Comparison of ENCODE assay signal across 1 cellular context in genomic region chr2:132974477-132975050, GRCh38.
TF ChIP-seq lines count a peak whose summit lies in the region.

No MANE protein-coding gene starts in this region.

TF ChIP-seq in GM23338, 12 proteins besides CTCF, POLR2A, EP300 and RAD21:
- TF ChIP-seq, protein P1, sequence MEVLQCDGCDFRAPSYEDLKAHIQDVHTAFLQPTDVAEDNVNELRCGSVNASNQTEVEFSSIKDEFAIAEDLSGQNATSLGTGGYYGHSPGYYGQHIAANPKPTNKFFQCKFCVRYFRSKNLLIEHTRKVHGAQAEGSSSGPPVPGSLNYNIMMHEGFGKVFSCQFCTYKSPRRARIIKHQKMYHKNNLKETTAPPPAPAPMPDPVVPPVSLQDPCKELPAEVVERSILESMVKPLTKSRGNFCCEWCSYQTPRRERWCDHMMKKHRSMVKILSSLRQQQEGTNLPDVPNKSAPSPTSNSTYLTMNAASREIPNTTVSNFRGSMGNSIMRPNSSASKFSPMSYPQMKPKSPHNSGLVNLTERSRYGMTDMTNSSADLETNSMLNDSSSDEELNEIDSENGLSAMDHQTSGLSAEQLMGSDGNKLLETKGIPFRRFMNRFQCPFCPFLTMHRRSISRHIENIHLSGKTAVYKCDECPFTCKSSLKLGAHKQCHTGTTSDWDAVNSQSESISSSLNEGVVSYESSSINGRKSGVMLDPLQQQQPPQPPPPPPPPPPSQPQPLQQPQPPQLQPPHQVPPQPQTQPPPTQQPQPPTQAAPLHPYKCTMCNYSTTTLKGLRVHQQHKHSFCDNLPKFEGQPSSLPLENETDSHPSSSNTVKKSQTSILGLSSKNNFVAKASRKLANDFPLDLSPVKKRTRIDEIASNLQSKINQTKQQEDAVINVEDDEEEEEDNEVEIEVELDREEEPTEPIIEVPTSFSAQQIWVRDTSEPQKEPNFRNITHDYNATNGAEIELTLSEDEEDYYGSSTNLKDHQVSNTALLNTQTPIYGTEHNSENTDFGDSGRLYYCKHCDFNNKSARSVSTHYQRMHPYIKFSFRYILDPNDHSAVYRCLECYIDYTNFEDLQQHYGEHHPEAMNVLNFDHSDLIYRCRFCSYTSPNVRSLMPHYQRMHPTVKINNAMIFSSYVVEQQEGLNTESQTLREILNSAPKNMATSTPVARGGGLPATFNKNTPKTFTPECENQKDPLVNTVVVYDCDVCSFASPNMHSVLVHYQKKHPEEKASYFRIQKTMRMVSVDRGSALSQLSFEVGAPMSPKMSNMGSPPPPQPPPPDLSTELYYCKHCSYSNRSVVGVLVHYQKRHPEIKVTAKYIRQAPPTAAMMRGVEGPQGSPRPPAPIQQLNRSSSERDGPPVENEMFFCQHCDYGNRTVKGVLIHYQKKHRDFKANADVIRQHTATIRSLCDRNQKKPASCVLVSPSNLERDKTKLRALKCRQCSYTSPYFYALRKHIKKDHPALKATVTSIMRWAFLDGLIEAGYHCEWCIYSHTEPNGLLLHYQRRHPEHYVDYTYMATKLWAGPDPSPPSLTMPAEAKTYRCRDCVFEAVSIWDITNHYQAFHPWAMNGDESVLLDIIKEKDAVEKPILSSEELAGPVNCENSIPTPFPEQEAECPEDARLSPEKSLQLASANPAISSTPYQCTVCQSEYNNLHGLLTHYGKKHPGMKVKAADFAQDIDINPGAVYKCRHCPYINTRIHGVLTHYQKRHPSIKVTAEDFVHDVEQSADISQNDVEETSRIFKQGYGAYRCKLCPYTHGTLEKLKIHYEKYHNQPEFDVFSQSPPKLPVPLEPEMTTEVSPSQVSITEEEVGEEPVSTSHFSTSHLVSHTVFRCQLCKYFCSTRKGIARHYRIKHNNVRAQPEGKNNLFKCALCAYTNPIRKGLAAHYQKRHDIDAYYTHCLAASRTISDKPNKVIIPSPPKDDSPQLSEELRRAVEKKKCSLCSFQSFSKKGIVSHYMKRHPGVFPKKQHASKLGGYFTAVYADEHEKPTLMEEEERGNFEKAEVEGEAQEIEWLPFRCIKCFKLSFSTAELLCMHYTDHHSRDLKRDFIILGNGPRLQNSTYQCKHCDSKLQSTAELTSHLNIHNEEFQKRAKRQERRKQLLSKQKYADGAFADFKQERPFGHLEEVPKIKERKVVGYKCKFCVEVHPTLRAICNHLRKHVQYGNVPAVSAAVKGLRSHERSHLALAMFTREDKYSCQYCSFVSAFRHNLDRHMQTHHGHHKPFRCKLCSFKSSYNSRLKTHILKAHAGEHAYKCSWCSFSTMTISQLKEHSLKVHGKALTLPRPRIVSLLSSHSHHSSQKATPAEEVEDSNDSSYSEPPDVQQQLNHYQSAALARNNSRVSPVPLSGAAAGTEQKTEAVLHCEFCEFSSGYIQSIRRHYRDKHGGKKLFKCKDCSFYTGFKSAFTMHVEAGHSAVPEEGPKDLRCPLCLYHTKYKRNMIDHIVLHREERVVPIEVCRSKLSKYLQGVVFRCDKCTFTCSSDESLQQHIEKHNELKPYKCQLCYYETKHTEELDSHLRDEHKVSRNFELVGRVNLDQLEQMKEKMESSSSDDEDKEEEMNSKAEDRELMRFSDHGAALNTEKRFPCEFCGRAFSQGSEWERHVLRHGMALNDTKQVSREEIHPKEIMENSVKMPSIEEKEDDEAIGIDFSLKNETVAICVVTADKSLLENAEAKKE (CRISPR knock-in tag; IDR thresholded peaks at IDR 0.05), result no peak
- TF ChIP-seq, protein P2, sequence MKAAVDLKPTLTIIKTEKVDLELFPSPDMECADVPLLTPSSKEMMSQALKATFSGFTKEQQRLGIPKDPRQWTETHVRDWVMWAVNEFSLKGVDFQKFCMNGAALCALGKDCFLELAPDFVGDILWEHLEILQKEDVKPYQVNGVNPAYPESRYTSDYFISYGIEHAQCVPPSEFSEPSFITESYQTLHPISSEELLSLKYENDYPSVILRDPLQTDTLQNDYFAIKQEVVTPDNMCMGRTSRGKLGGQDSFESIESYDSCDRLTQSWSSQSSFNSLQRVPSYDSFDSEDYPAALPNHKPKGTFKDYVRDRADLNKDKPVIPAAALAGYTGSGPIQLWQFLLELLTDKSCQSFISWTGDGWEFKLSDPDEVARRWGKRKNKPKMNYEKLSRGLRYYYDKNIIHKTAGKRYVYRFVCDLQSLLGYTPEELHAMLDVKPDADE (IDR thresholded peaks at IDR 0.05), result no peak
- TF ChIP-seq CREB1 (CRISPR knock-in tag; IDR thresholded peaks at IDR 0.05; ENCODE audit: low read depth) (no peak), EZH2 (IDR thresholded peaks at IDR 0.05; ENCODE audit: low read depth, unreplicated experiment) (no peak), ZNF114 (CRISPR knock-in tag; IDR thresholded peaks at IDR 0.05) (no peak), NANOG (IDR thresholded peaks at IDR 0.05; ENCODE audit: borderline replicate concordance) (no peak), REST (IDR thresholded peaks at IDR 0.05; ENCODE audit: unreplicated experiment) (no peak), STAT1 (IDR thresholded peaks at IDR 0.05; ENCODE audit: unreplicated experiment) (no peak), ZNF331 (CRISPR knock-in tag; IDR thresholded peaks at IDR 0.05; ENCODE audit: low read depth) (no peak), EZH2phosphoT487 (IDR thresholded peaks at IDR 0.05; ENCODE audit: unreplicated experiment) (no peak), POLR2AphosphoS5 (IDR thresholded peaks at IDR 0.05; ENCODE audit: low read depth) (no peak), JUNB (IDR thresholded peaks at IDR 0.05; ENCODE audit: unreplicated experiment) (no peak)
